8 cellular contexts compared by ENCODE assay signal in genomic region chr19:16542894-16543498, GRCh38. TPM values are rescaled to one million over a fixed set of nuclear protein-coding genes. Genes with fewer than 3 reads are reported as not detected.
DNase-seq lines count a peak whose midpoint lies in the region; ATAC-seq and TF ChIP-seq lines count a peak whose summit lies in the region.

No MANE protein-coding gene starts in this region.

- H3K4me3 ChIP-seq in iPS DF 6.9 (ENCODE audit: low read length), result peak overlapping the region; percentile 85

- DNase-seq in activated naive CD4-positive, alpha-beta T cell treated with anti-CD3 and anti-CD28 coated beads for 36 hours, result no peak
- no peak for DNase-seq in activated naive CD4-positive, alpha-beta T cell treated with anti-CD3 and anti-CD28 coated beads, Interleukin-2, amount 50 U/mL, for 16 hours
- DNase-seq in activated CD8-positive, alpha-beta T cell treated with anti-CD3 and anti-CD28 coated beads for 36 hours, result peak; percentile 37
- DNase-seq in iPS DF 6.9 (ENCODE audit: low read depth, low spot score) (no peak), NCI-H2081 (lab: John Stamatoyannopoulos, UW) (no peak), NOMO-1 (lab: John Stamatoyannopoulos, UW; ENCODE audit: unreplicated experiment in 2 of 2) (no peak), Ammon's horn (ENCODE audit: low spot score) (no peak)

- CTCF ChIA-PET in activated naive CD4-positive, alpha-beta T cell treated with anti-CD3 and anti-CD28 coated beads for 36 hours (lab: Charles Lee), result interaction anchor here (0.5 to 0.8 kb wide), 3 partner anchors 69 to 166 kb away, joined by 3 to 7 read pairs (median 5); no protein-coding TSS in a partner anchor
- CTCF ChIA-PET in activated CD8-positive, alpha-beta T cell treated with anti-CD3 and anti-CD28 coated beads for 36 hours (lab: Charles Lee), result interaction anchor here (0.9 to 1.5 kb wide), 3 partner anchors 47 to 101 kb away, joined by 3 to 4 read pairs (median 3); partner anchors contain the start of genes C19orf44 and CALR3

- no peak overlapping the region for H3K27ac ChIP-seq in iPS DF 6.9 (ENCODE audit: low read length)

- WGBS in iPS DF 6.9 (ENCODE audit: insufficient coverage, insufficient read length), result no CpG with 5 or more reads among the region's 16 CpGs

- H3K27me3 ChIP-seq in iPS DF 6.9 (ENCODE audit: control insufficient read depth, insufficient read depth, low read length), result no peaks in the 10 kb centered on the region

- H3K9me3 ChIP-seq in iPS DF 6.9 (ENCODE audit: control insufficient read depth, insufficient read depth, low read length), result no peaks in the 10 kb centered on the region

- POLR2A ChIA-PET in activated CD8-positive, alpha-beta T cell treated with anti-CD3 and anti-CD28 coated beads for 36 hours (lab: Charles Lee), result interaction anchor here (0.6 to 4.4 kb wide), 13 partner anchors 9 to 510 kb away, joined by 3 to 35 read pairs (median 3); partner anchors contain the start of genes MED26 and TMEM38A

- H3K27me3 Mint-ChIP-seq in activated naive CD4-positive, alpha-beta T cell treated with anti-CD3 and anti-CD28 coated beads for 36 hours (ENCODE audit: low read depth), result no peaks in the 10 kb centered on the region
- no peaks in the 10 kb centered on the region for H3K27me3 Mint-ChIP-seq in activated CD8-positive, alpha-beta T cell treated with anti-CD3 and anti-CD28 coated beads for 36 hours
- no peaks in the 10 kb centered on the region for H3K27me3 Mint-ChIP-seq in stimulated activated memory B cell treated with anti-CD40 and anti-IgM and Interleukin-4, amounts not matched to agents 10 μg/mL and 1 μg/mL and 100 μg/mL, for 72 hours

- H3K4me1 Mint-ChIP-seq in activated naive CD4-positive, alpha-beta T cell treated with anti-CD3 and anti-CD28 coated beads for 36 hours (ENCODE audit: low read depth), result peaks cover 57% of the 10 kb centered on the region
- peaks cover 44% of the 10 kb centered on the region for H3K4me1 Mint-ChIP-seq in activated CD8-positive, alpha-beta T cell treated with anti-CD3 and anti-CD28 coated beads for 36 hours (ENCODE audit: low read depth)
- peaks cover 60% of the 10 kb centered on the region for H3K4me1 Mint-ChIP-seq in stimulated activated memory B cell treated with anti-CD40 and anti-IgM and Interleukin-4, amounts not matched to agents 10 μg/mL and 1 μg/mL and 100 μg/mL, for 72 hours

- ATAC-seq in activated CD8-positive, alpha-beta T cell treated with anti-CD3 and anti-CD28 coated beads for 36 hours, result no peak
- no peak for ATAC-seq in stimulated activated memory B cell treated with anti-CD40 and anti-IgM and Interleukin-4, amounts not matched to agents 10 μg/mL and 1 μg/mL and 100 μg/mL, for 72 hours

- no peaks in the 10 kb centered on the region for H3K36me3 ChIP-seq in iPS DF 6.9 (ENCODE audit: control insufficient read depth, insufficient read depth, low read length)

- peak overlapping the region; percentile 92 for H3K27ac Mint-ChIP-seq in activated naive CD4-positive, alpha-beta T cell treated with anti-CD3 and anti-CD28 coated beads for 36 hours
- peak overlapping the region; percentile 92 for H3K27ac Mint-ChIP-seq in activated CD8-positive, alpha-beta T cell treated with anti-CD3 and anti-CD28 coated beads for 36 hours
- H3K27ac Mint-ChIP-seq in stimulated activated memory B cell treated with anti-CD40 and anti-IgM and Interleukin-4, amounts not matched to agents 10 μg/mL and 1 μg/mL and 100 μg/mL, for 72 hours, result peak overlapping the region; percentile 90

- TF ChIP-seq CTCF in activated CD8-positive, alpha-beta T cell treated with anti-CD3 and anti-CD28 coated beads for 36 hours (IDR thresholded peaks at IDR 0.05), result no peak

- intact Hi-C loops in activated naive CD4-positive, alpha-beta T cell treated with anti-CD3 and anti-CD28 coated beads for 36 hours (cut with micrococcal nuclease), result loop anchor here (1.0 to 2.0 kb wide), 7 partner anchors 24 to 766 kb away; partner anchors contain the start of genes C19orf44, CALR3, DDA1 and KLF2
- intact Hi-C loops in activated CD8-positive, alpha-beta T cell treated with anti-CD3 and anti-CD28 coated beads for 36 hours (cut with micrococcal nuclease), result no loop called here

- no peaks in the 10 kb centered on the region for H3K4me1 ChIP-seq in iPS DF 6.9 (ENCODE audit: control insufficient read depth, insufficient read depth, low read length)

- H3K4me3 Mint-ChIP-seq in activated naive CD4-positive, alpha-beta T cell treated with anti-CD3 and anti-CD28 coated beads for 36 hours, result peak overlapping the region; percentile 95
- peak overlapping the region; percentile 83 for H3K4me3 Mint-ChIP-seq in activated CD8-positive, alpha-beta T cell treated with anti-CD3 and anti-CD28 coated beads for 36 hours
- H3K4me3 Mint-ChIP-seq in stimulated activated memory B cell treated with anti-CD40 and anti-IgM and Interleukin-4, amounts not matched to agents 10 μg/mL and 1 μg/mL and 100 μg/mL, for 72 hours, result peak overlapping the region; percentile 97

- H3K36me3 Mint-ChIP-seq in activated naive CD4-positive, alpha-beta T cell treated with anti-CD3 and anti-CD28 coated beads for 36 hours (ENCODE audit: low read depth), result peaks cover 35% of the 10 kb centered on the region
- peaks cover 37% of the 10 kb centered on the region for H3K36me3 Mint-ChIP-seq in activated CD8-positive, alpha-beta T cell treated with anti-CD3 and anti-CD28 coated beads for 36 hours (ENCODE audit: low read depth)
- H3K36me3 Mint-ChIP-seq in stimulated activated memory B cell treated with anti-CD40 and anti-IgM and Interleukin-4, amounts not matched to agents 10 μg/mL and 1 μg/mL and 100 μg/mL, for 72 hours, result peaks cover 22% of the 10 kb centered on the region

- H3K9me3 Mint-ChIP-seq in activated naive CD4-positive, alpha-beta T cell treated with anti-CD3 and anti-CD28 coated beads for 36 hours, result no peaks in the 10 kb centered on the region
- H3K9me3 Mint-ChIP-seq in activated CD8-positive, alpha-beta T cell treated with anti-CD3 and anti-CD28 coated beads for 36 hours, result no peaks in the 10 kb centered on the region
- no peaks in the 10 kb centered on the region for H3K9me3 Mint-ChIP-seq in stimulated activated memory B cell treated with anti-CD40 and anti-IgM and Interleukin-4, amounts not matched to agents 10 μg/mL and 1 μg/mL and 100 μg/mL, for 72 hours

RNA-seq across cellular contexts. Expression of gene CHERP, which starts 0.8 kb away (rescaled TPM):
- 10 to 100 TPM; 54.4 to 54.7 TPM for total RNA-seq in activated naive CD4-positive, alpha-beta T cell treated with anti-CD3 and anti-CD28 coated beads for 36 hours
- total RNA-seq in activated CD8-positive, alpha-beta T cell treated with anti-CD3 and anti-CD28 coated beads for 36 hours, result 10 to 100 TPM; 57.5 to 59.6 TPM

RNA-seq across cellular contexts. Expression of gene SLC35E1, which starts 29.2 kb away (rescaled TPM):
- 10 to 100 TPM; 21.7 to 22.1 TPM for total RNA-seq in activated naive CD4-positive, alpha-beta T cell treated with anti-CD3 and anti-CD28 coated beads for 36 hours
- total RNA-seq in activated CD8-positive, alpha-beta T cell treated with anti-CD3 and anti-CD28 coated beads for 36 hours, result 10 to 100 TPM; 60.1 to 62.4 TPM

RNA-seq across cellular contexts. Expression of gene C19orf44, which starts 46.8 kb away (rescaled TPM):
- total RNA-seq in activated naive CD4-positive, alpha-beta T cell treated with anti-CD3 and anti-CD28 coated beads for 36 hours, result 1 to 10 TPM; 2.1 to 2.6 TPM
- total RNA-seq in activated CD8-positive, alpha-beta T cell treated with anti-CD3 and anti-CD28 coated beads for 36 hours, result 1 to 10 TPM; 1.9 to 2.3 TPM

RNA-seq across cellular contexts. Expression of gene CALR3, which starts 47.0 kb away (rescaled TPM):
- total RNA-seq in activated naive CD4-positive, alpha-beta T cell treated with anti-CD3 and anti-CD28 coated beads for 36 hours, result not detected
- total RNA-seq in activated CD8-positive, alpha-beta T cell treated with anti-CD3 and anti-CD28 coated beads for 36 hours, result not detected
